ENCODE assay signal across 8 cellular contexts in the genomic region with DNA sequence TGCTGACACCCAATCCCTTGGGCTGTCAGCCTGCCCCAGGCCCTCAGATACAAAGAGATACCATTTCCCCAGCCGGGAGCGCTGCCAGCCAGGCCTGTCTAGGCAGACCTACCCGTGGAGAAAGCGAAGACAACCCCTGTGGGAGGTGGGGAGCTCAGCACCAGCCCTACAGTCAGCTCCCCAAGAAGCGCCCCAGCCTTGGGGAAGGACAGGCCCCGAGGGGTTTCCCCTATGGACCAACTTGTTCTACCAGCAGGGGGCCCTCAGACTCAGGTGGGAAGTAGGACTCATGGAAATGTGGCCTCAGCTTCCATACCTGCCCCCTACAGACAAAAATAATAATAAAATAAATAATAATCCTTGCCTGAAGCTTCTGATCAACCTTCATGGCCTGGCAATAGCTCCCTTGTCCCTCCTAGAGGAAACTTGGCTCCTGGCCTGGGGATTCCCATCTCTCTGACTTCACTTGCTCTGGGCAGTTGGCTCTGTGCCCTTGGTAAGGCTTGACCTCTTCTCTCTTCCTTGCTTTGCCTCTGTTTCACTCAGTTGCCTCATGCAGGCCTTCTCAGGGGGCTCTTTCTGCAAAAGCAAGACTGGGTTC. TPM values are rescaled to one million over a fixed set of nuclear protein-coding genes. Genes with fewer than 3 reads are reported as not detected.
DNase-seq lines count a peak whose midpoint lies in the region; ATAC-seq and TF ChIP-seq lines count a peak whose summit lies in the region.

No MANE protein-coding gene starts in this region.

- intact Hi-C loops in heart left ventricle (cut with DNase I) (no loop called here), sigmoid colon (cut with DNase I) (no loop called here)

- peaks cover 0 to 38% (median 20%) of the 10 kb centered on the region in 9 donors for H3K36me3 ChIP-seq in heart left ventricle
- H3K36me3 ChIP-seq in sigmoid colon, result peaks cover 8 to 24% (median 14%) of the 10 kb centered on the region in 4 donors

- H3K27me3 ChIP-seq in heart left ventricle, result no peaks in the 10 kb centered on the region
- H3K27me3 ChIP-seq in sigmoid colon, result no peaks in the 10 kb centered on the region

- peak; percentile 18 for DNase-seq in COLO668 (lab: John Stamatoyannopoulos, UW; ENCODE audit: unreplicated experiment)
- DNase-seq in M059J (ENCODE audit: low read depth), result peak; percentile 92
- DNase-seq in amniotic stem cell (lab: John Stamatoyannopoulos, UW), result peak; percentile 52
- peak; percentile 77 to 92 (median 86) for DNase-seq in heart left ventricle
- DNase-seq in sigmoid colon, result peak; percentile 94
- DNase-seq in DMS79 treated with DMSO at 0.1 percent for 48 hours (lab: John Stamatoyannopoulos, UW), result no peak
- DNase-seq in NCI-H510A treated with DMSO at 0.1 percent for 48 hours (lab: John Stamatoyannopoulos, UW), result no peak
- no peak for DNase-seq in GM19240 (ENCODE audit: insufficient read length, low spot score)

- TF ChIP-seq CTCF in heart left ventricle (IDR thresholded peaks at IDR 0.05) (peak in 7 of 12 donors; percentile 16 to 35 (median 31)), sigmoid colon (IDR thresholded peaks at IDR 0.05) (peak in 2 of 4 experiments; percentile 11 to 21)

- WGBS in heart left ventricle, 4 donors, result 51 to 61% (median 56%) methylated on average over 6 of the region's 6 CpGs
- 82 to 83% methylated on average over 6 of the region's 6 CpGs for WGBS in sigmoid colon, 2 donors

- peak overlapping the region; percentile 73 to 93 (median 84) for H3K27ac ChIP-seq in heart left ventricle
- peak overlapping the region; percentile 71 to 80 (median 74) for H3K27ac ChIP-seq in sigmoid colon

- peak; percentile 19 to 59 (median 43) for ATAC-seq in heart left ventricle

- TF ChIP-seq EP300 in sigmoid colon (IDR thresholded peaks at IDR 0.05), result no peak

- no peaks in the 10 kb centered on the region for H3K9me3 ChIP-seq in heart left ventricle
- no peaks in the 10 kb centered on the region for H3K9me3 ChIP-seq in sigmoid colon

- peaks cover 20 to 83% (median 52%) of the 10 kb centered on the region in 12 donors for H3K4me1 ChIP-seq in heart left ventricle
- H3K4me1 ChIP-seq in sigmoid colon, result peaks cover 0 to 72% (median 51%) of the 10 kb centered on the region in 4 donors

- H3K4me3 ChIP-seq in heart left ventricle (no peak overlapping the region), sigmoid colon (no peak overlapping the region)

- TF ChIP-seq POLR2A in heart left ventricle (IDR thresholded peaks at IDR 0.05) (no peak), sigmoid colon (IDR thresholded peaks at IDR 0.05) (no peak)

RNA-seq across cellular contexts. Expression of a gene that starts 7.0 kb away (rescaled TPM):
- 35.3 and 35.6 TPM in 2 replicates for total RNA-seq in M059J (2014; rRNA removed; shearing (Covaris generic))
- total RNA-seq in heart left ventricle (10 to 100 TPM; 17.2 to 70.5 (median 27.2) TPM), sigmoid colon (10 to 100 TPM; 19.6 to 27.4 (median 25.8) TPM)
- polyA plus RNA-seq in heart left ventricle (10 to 100 TPM; 14.4 to 28.3 TPM), sigmoid colon (10 to 100 TPM in 1 of 3 donors, 1 to 10 TPM in 2; 4.2 to 23.1 (median 7.4) TPM)

RNA-seq across cellular contexts. Expression of a gene that starts 14.8 kb away (rescaled TPM):
- total RNA-seq in M059J (2014; rRNA removed; shearing (Covaris generic)), result 22.0 and 33.3 TPM in 2 replicates
- total RNA-seq in heart left ventricle (10 to 100 TPM in 2 of 9 donors, 1 to 10 TPM in 5, under 1 TPM in 1, not detected in 1; 0.35 to 26.8 (median 4.4) TPM), sigmoid colon (not detected)
- polyA plus RNA-seq in heart left ventricle (1 to 10 TPM in 1 of 2 donors, under 1 TPM in 1; 0.25 to 2.1 TPM), sigmoid colon (10 to 100 TPM in 1 of 3 donors, 1 to 10 TPM in 2; 1.2 to 11.6 (median 3.2) TPM)

Comparison
In these comparisons a context has a peak if more than half of its experiments do, and no peak if none do; other contexts are left out.
1. DNase-seq: peak in COLO668 (single experiment), M059J (single experiment), amniotic stem cell (single experiment), heart left ventricle (5 of 5) and sigmoid colon (single experiment); none in DMS79 treated with DMSO at 0.1 percent for 48 hours (single experiment), NCI-H510A treated with DMSO at 0.1 percent for 48 hours (single experiment) and GM19240 (single experiment).